In the genomic region with DNA sequence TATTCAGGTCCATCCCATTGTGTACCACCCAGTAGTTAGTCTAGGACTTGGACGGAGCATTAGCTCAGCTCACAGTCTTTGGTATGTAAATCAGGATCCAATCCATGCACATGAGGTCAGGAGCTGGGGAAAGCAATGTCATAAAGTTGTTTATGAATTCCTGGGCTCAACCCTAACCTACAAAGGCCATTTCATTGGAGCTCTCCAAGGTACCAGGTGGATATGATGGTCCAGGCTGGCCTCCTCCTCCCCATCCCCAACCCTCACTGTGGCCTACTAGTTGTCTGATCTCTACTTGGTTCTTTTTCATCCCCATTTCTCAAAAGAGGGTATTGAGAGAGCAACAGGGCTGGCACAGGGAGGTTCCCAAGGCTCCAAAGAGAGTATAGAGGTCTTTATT, we compare ENCODE assay signal across 3 cellular contexts.
TF ChIP-seq lines count a peak whose summit lies in the region.

No MANE protein-coding gene starts in this region.

TF ChIP-seq in GM23338, 12 proteins besides CTCF, POLR2A, EP300 and RAD21:
- no peak for TF ChIP-seq CREB1 (CRISPR knock-in tag; IDR thresholded peaks at IDR 0.05; ENCODE audit: low read depth)
- TF ChIP-seq, protein P1, sequence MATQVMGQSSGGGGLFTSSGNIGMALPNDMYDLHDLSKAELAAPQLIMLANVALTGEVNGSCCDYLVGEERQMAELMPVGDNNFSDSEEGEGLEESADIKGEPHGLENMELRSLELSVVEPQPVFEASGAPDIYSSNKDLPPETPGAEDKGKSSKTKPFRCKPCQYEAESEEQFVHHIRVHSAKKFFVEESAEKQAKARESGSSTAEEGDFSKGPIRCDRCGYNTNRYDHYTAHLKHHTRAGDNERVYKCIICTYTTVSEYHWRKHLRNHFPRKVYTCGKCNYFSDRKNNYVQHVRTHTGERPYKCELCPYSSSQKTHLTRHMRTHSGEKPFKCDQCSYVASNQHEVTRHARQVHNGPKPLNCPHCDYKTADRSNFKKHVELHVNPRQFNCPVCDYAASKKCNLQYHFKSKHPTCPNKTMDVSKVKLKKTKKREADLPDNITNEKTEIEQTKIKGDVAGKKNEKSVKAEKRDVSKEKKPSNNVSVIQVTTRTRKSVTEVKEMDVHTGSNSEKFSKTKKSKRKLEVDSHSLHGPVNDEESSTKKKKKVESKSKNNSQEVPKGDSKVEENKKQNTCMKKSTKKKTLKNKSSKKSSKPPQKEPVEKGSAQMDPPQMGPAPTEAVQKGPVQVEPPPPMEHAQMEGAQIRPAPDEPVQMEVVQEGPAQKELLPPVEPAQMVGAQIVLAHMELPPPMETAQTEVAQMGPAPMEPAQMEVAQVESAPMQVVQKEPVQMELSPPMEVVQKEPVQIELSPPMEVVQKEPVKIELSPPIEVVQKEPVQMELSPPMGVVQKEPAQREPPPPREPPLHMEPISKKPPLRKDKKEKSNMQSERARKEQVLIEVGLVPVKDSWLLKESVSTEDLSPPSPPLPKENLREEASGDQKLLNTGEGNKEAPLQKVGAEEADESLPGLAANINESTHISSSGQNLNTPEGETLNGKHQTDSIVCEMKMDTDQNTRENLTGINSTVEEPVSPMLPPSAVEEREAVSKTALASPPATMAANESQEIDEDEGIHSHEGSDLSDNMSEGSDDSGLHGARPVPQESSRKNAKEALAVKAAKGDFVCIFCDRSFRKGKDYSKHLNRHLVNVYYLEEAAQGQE (IDR thresholded peaks at IDR 0.05; ENCODE audit: unreplicated experiment) = peak; percentile 74
TF ChIP-seq in GM23338: peak in this region for 1.

TF ChIP-seq in IMR-90, 13 proteins besides CTCF, POLR2A, EP300 and RAD21:
- TF ChIP-seq, protein P2, sequence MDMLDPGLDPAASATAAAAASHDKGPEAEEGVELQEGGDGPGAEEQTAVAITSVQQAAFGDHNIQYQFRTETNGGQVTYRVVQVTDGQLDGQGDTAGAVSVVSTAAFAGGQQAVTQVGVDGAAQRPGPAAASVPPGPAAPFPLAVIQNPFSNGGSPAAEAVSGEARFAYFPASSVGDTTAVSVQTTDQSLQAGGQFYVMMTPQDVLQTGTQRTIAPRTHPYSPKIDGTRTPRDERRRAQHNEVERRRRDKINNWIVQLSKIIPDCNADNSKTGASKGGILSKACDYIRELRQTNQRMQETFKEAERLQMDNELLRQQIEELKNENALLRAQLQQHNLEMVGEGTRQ (IDR thresholded peaks at IDR 0.05; ENCODE audit: low read depth, low read length) = no peak
- no peak for TF ChIP-seq BHLHE40 (IDR thresholded peaks at IDR 0.05; ENCODE audit: low read depth, low read length)
- TF ChIP-seq FOS (IDR thresholded peaks at IDR 0.05; ENCODE audit: low read depth, low read length) = no peak
- no peak for TF ChIP-seq RFX5 (IDR thresholded peaks at IDR 0.05; ENCODE audit: low read depth, low read length)
- no peak for TF ChIP-seq CHD1 (IDR thresholded peaks at IDR 0.05; ENCODE audit: low read depth, low read length)
- TF ChIP-seq MAZ (IDR thresholded peaks at IDR 0.05; ENCODE audit: borderline replicate concordance, low read depth, low read length) = no peak
- TF ChIP-seq CEBPB (IDR thresholded peaks at IDR 0.05; ENCODE audit: low read depth, low read length) = no peak
- TF ChIP-seq, protein P3, sequence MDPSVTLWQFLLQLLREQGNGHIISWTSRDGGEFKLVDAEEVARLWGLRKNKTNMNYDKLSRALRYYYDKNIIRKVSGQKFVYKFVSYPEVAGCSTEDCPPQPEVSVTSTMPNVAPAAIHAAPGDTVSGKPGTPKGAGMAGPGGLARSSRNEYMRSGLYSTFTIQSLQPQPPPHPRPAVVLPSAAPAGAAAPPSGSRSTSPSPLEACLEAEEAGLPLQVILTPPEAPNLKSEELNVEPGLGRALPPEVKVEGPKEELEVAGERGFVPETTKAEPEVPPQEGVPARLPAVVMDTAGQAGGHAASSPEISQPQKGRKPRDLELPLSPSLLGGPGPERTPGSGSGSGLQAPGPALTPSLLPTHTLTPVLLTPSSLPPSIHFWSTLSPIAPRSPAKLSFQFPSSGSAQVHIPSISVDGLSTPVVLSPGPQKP (IDR thresholded peaks at IDR 0.05; ENCODE audit: borderline replicate concordance, low read depth, low read length) = no peak
- TF ChIP-seq SMC3 (IDR thresholded peaks at IDR 0.05; ENCODE audit: low read depth, low read length) = no peak
- no peak for TF ChIP-seq RCOR1 (IDR thresholded peaks at IDR 0.05; ENCODE audit: insufficient replicate concordance, low read length)
- TF ChIP-seq MAFK (IDR thresholded peaks at IDR 0.05; ENCODE audit: low read depth, low read length) = no peak
- TF ChIP-seq NFE2L2 (IDR thresholded peaks at IDR 0.05; ENCODE audit: low read depth, low read length) = no peak
- no peak for TF ChIP-seq MXI1 (IDR thresholded peaks at IDR 0.05; ENCODE audit: borderline replicate concordance, low read depth, low read length)

TF ChIP-seq in K562, 482 proteins besides CTCF, POLR2A, EP300 and RAD21:
- TF ChIP-seq EHMT2 (IDR thresholded peaks at IDR 0.05) = peak; percentile 77; the same call in 1 of the 2 replicates
- no peak for TF ChIP-seq KLF13 (tag; IDR thresholded peaks at IDR 0.05; ENCODE audit: borderline replicate concordance, low read depth)
- no peak for TF ChIP-seq ZNF133 (CRISPR knock-in tag; IDR thresholded peaks at IDR 0.05)
- peak; percentile 69; the same call in 1 of the 2 replicates for TF ChIP-seq MIER1 (IDR thresholded peaks at IDR 0.05; ENCODE audit: low read depth)
TF ChIP-seq in K562: peak in this region for 2.
